In the genomic region with DNA sequence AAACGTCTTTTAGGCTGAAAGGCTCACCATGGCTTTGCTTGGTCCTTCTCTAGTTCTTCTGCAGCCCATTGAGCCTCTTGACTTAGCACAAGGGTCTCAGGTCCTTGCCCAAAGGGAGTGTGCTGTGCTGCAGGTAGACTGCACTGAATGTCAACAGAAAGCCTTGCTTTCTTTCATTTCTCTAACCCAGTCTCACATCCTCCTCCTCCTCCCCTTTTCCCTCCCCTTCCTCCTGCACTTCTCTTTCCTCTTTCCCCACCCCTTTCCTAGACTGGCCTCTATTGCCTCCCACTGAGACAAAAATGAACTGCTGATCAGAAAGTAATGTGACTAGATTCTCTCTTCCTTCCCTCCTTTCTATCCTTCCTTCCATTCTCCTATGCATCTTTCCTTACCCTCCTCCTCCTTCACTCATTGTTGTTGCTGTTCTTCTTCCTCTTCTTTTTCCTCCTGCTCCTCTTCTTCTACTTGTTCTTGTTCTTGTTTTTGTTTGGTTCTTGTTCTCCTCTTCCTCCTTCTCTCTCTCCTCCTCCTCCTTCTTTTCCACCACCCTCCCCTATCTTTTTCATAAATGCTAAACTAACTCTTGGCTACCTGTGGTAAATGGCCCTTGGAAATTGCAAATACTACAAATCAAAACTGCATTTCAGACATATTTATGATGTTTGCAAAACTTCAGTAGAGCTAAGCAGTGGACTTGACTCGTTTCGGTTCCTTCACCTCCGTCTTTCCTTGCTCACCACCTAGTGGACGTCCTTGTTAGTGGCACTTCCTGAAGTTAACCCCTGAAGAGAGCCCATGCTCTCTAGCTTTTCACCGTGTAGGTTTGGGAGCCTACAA, we compare ENCODE assay signal across 8 cellular contexts. TPM values are rescaled to one million over a fixed set of nuclear protein-coding genes. Genes with fewer than 3 reads are reported as not detected.
DNase-seq lines count a peak whose midpoint lies in the region; ATAC-seq and TF ChIP-seq lines count a peak whose summit lies in the region.

A gene (minus strand): TSS at position 152 of the 840 bp plus-strand sequence. CDS start 122 bp downstream, at position 30.

- H3K9me3 ChIP-seq in hepatocyte (ENCODE audit: low read depth): no peaks in the 10 kb centered on the region

- peak; percentile 68 for ATAC-seq in HG02610 (IDR thresholded peaks at IDR 0.05; ENCODE audit: unreplicated experiment)
- ATAC-seq in sciatic nerve: peak; percentile 95

- peak within 1 kb of the TSS; percentile 90 for H2AFZ ChIP-seq in hepatocyte

- H3K27me3 ChIP-seq in hepatocyte: no peaks in the 10 kb centered on the region

- no peaks in the 10 kb centered on the region for H3K9me2 ChIP-seq in hepatocyte (replicated peaks; ENCODE audit: insufficient read depth)

- no peaks in the 10 kb centered on the region for H3K4me1 ChIP-seq in hepatocyte (ENCODE audit: insufficient read depth)

- H3K4me3 ChIP-seq in hepatocyte: no peak within 1 kb of the TSS

- H3K79me2 ChIP-seq in hepatocyte: no peaks in the 10 kb centered on the region

- H4K20me1 ChIP-seq in hepatocyte (ENCODE audit: insufficient read depth, poor library complexity, severe bottlenecking): no peaks in the 10 kb centered on the region

- DNase-seq in NCI-H1417 (lab: John Stamatoyannopoulos, UW) (peak; percentile 48 to 83 (median 60)), NCI-H1417 treated with DMSO at 0.1 percent for 48 hours (lab: John Stamatoyannopoulos, UW) (no peak), NAMALWA (ENCODE audit: low spot score) (peak; percentile 91), T follicular helper cell (ENCODE audit: low read depth) (peak; percentile 68), amygdala (lab: John Stamatoyannopoulos, UW) (peak in 31 of 56 donors; percentile 0 to 53 (median 13)), hepatocyte (ENCODE audit: low spot score) (peak; percentile 82), sciatic nerve (ENCODE audit: low spot score) (peak; percentile 75)

- no peaks in the 10 kb centered on the region for H3K36me3 ChIP-seq in hepatocyte (replicated peaks; ENCODE audit: insufficient read depth, low read depth)

- 22% methylated on average over 6 of the region's 6 CpGs for WGBS in hepatocyte (ENCODE audit: low lambda C conversion rate, missing lambda C conversion rate)

- intact Hi-C loops in sciatic nerve (cut with DNase I): no loop called here

- TF ChIP-seq CTCF in hepatocyte (IDR thresholded peaks at IDR 0.05; ENCODE audit: poor library complexity): peak; percentile 84

- H3K27ac ChIP-seq in hepatocyte: no peak within 1 kb of the TSS

- H3K4me2 ChIP-seq in hepatocyte: peak within 1 kb of the TSS; percentile 74

RNA-seq across cellular contexts. Expression of the gene that starts here (rescaled TPM):
- total RNA-seq in hepatocyte (0.96 and 1.5 TPM in 2 replicates), sciatic nerve (13.5 TPM)
- 1.1 and 2.2 TPM in 2 replicates for polyA plus RNA-seq in hepatocyte
